9 cellular contexts compared by ENCODE assay signal in genomic region chrX:155069414-155069813, GRCh38. TPM values are rescaled to one million over a fixed set of nuclear protein-coding genes. Genes with fewer than 3 reads are reported as not detected.
DNase-seq lines count a peak whose midpoint lies in the region; ATAC-seq and TF ChIP-seq lines count a peak whose summit lies in the region.
"Had no signal": no experiment of that assay in that cellular context is flagged by ENCODE, and none has a peak within 500 bp of the region (broad histone marks: within the 10 kb centered on the region; RNA-seq: fewer than 3 reads in every experiment).

No MANE protein-coding gene starts in this region.

- H3K4me1 Mint-ChIP-seq in activated T-cell treated with anti-CD3 and anti-CD28 coated beads, Interleukin-2, amount 50 U/mL, for 4 hours (ENCODE audit: low read depth): peaks cover 42% of the 10 kb centered on the region
- H3K4me1 Mint-ChIP-seq in WTC11: peaks cover 17% of the 10 kb centered on the region
- H3K4me1 Mint-ChIP-seq in stimulated activated naive CD8-positive, alpha-beta T cell treated with anti-CD3 and anti-CD28 coated beads, Interleukin-15, amount 100 ng/mL, for 72 hours: peaks cover 45% of the 10 kb centered on the region

- peak overlapping the region; percentile 23 for H3K4me3 ChIP-seq in fibroblast of the aortic adventitia (ENCODE audit: low read depth, low read length)

- no peaks in the 10 kb centered on the region for H3K27me3 Mint-ChIP-seq in activated T-cell treated with anti-CD3 and anti-CD28 coated beads, Interleukin-2, amount 50 U/mL, for 4 hours (ENCODE audit: low read depth)
- no peaks in the 10 kb centered on the region for H3K27me3 Mint-ChIP-seq in WTC11 (ENCODE audit: low read depth)
- H3K27me3 Mint-ChIP-seq in stimulated activated naive CD8-positive, alpha-beta T cell treated with anti-CD3 and anti-CD28 coated beads, Interleukin-15, amount 100 ng/mL, for 72 hours: no peaks in the 10 kb centered on the region

- TF ChIP-seq CTCF in WTC11 (IDR thresholded peaks at IDR 0.05): no peak
- no peak for TF ChIP-seq CTCF in fibroblast of the aortic adventitia (IDR thresholded peaks at IDR 0.05; ENCODE audit: insufficient read depth, low read length)

- H3K36me3 Mint-ChIP-seq in activated T-cell treated with anti-CD3 and anti-CD28 coated beads, Interleukin-2, amount 50 U/mL, for 4 hours (ENCODE audit: insufficient read depth): peaks cover 12% of the 10 kb centered on the region
- peaks cover 17% of the 10 kb centered on the region for H3K36me3 Mint-ChIP-seq in WTC11

- POLR2A ChIA-PET in WTC11 (lab: Charles Lee): no interaction called here

- no peak for DNase-seq in activated T-cell treated with anti-CD3 and anti-CD28 coated beads, Interleukin-2, amount 50 U/mL, for 4 hours
- no peak for DNase-seq in activated T-cell treated with anti-CD3 and anti-CD28 coated beads for 4 hours
- no peak for DNase-seq in WTC11 (ENCODE audit: low spot score)
- no peak for DNase-seq in fibroblast of the aortic adventitia (ENCODE audit: low read depth)
- no peak for DNase-seq in stimulated activated naive CD8-positive, alpha-beta T cell treated with anti-CD3 and anti-CD28 coated beads, Interleukin-15, amount 100 ng/mL, for 72 hours
- no peak for DNase-seq in posterior cingulate gyrus
- DNase-seq in AG20443 (ENCODE audit: low spot score): no peak
- DNase-seq in iPS-NIHi11 (ENCODE audit: low spot score): no peak
- DNase-seq: NCI-H2081 treated with DMSO at 0.1 percent for 48 hours had no signal

- CTCF ChIA-PET in WTC11 (lab: Charles Lee): no interaction called here

- ATAC-seq in activated T-cell treated with anti-CD3 and anti-CD28 coated beads, Interleukin-2, amount 50 U/mL, for 4 hours: no peak
- no peak for ATAC-seq in WTC11
- no peak for ATAC-seq in stimulated activated naive CD8-positive, alpha-beta T cell treated with anti-CD3 and anti-CD28 coated beads, Interleukin-15, amount 100 ng/mL, for 72 hours

- no peak overlapping the region for H3K27ac Mint-ChIP-seq in WTC11
- no peak overlapping the region for H3K27ac Mint-ChIP-seq in stimulated activated naive CD8-positive, alpha-beta T cell treated with anti-CD3 and anti-CD28 coated beads, Interleukin-15, amount 100 ng/mL, for 72 hours

- peak overlapping the region; percentile 83 for H3K4me3 Mint-ChIP-seq in activated T-cell treated with anti-CD3 and anti-CD28 coated beads, Interleukin-2, amount 50 U/mL, for 4 hours
- peak overlapping the region; percentile 83 for H3K4me3 Mint-ChIP-seq in WTC11
- H3K4me3 Mint-ChIP-seq in stimulated activated naive CD8-positive, alpha-beta T cell treated with anti-CD3 and anti-CD28 coated beads, Interleukin-15, amount 100 ng/mL, for 72 hours: peak overlapping the region; percentile 78 to 84

- intact Hi-C loops in posterior cingulate gyrus (cut with DNase I): no loop called here

- no peaks in the 10 kb centered on the region for H3K9me3 Mint-ChIP-seq in activated T-cell treated with anti-CD3 and anti-CD28 coated beads, Interleukin-2, amount 50 U/mL, for 4 hours
- H3K9me3 Mint-ChIP-seq in WTC11: no peaks in the 10 kb centered on the region
- H3K9me3 Mint-ChIP-seq in stimulated activated naive CD8-positive, alpha-beta T cell treated with anti-CD3 and anti-CD28 coated beads, Interleukin-15, amount 100 ng/mL, for 72 hours: no peaks in the 10 kb centered on the region

TF ChIP-seq in WTC11, 78 proteins besides CTCF, POLR2A, EP300 and RAD21:
- TF ChIP-seq STAT6 (CRISPR knock-in tag; conservative IDR thresholded peaks at IDR 0.05; ENCODE audit: low read depth) (no peak), CREB1 (CRISPR knock-in tag; IDR thresholded peaks at IDR 0.05) (no peak), ATF2 (CRISPR knock-in tag; IDR thresholded peaks at IDR 0.05; ENCODE audit: borderline replicate concordance, low read depth) (no peak), MYBL2 (CRISPR knock-in tag; IDR thresholded peaks at IDR 0.05) (no peak), ZNF396 (CRISPR knock-in tag; IDR thresholded peaks at IDR 0.05; ENCODE audit: borderline replicate concordance) (no peak), TEAD1 (CRISPR knock-in tag; IDR thresholded peaks at IDR 0.05) (no peak), ZNF138 (CRISPR knock-in tag; conservative IDR thresholded peaks at IDR 0.05) (no peak), ZBTB21 (CRISPR knock-in tag; IDR thresholded peaks at IDR 0.05; ENCODE audit: borderline replicate concordance) (no peak), GTF2I (CRISPR knock-in tag; conservative IDR thresholded peaks at IDR 0.05) (no peak), FOXK1 (CRISPR knock-in tag; IDR thresholded peaks at IDR 0.05) (no peak), ETV6 (CRISPR knock-in tag; IDR thresholded peaks at IDR 0.05) (no peak), FOXP1 (CRISPR knock-in tag; IDR thresholded peaks at IDR 0.05; ENCODE audit: borderline replicate concordance) (no peak), NFATC4 (CRISPR knock-in tag; IDR thresholded peaks at IDR 0.05) (no peak)

RNA-seq across cellular contexts. Expression of gene CMC4, which starts 1.5 kb away (rescaled TPM):
- total RNA-seq in activated T-cell treated with anti-CD3 and anti-CD28 coated beads, Interleukin-2, amount 50 U/mL, for 4 hours: 1 to 10 TPM; 1.1 to 2.7 (median 1.6) TPM
- total RNA-seq in WTC11 (2021) (3.0 to 6.4 TPM (median 5.9 TPM) in 3 replicates), fibroblast of the aortic adventitia (ENCODE audit: low replicate concordance) (15.0 and 15.3 TPM in 2 replicates)

RNA-seq across cellular contexts. Expression of gene MTCP1, which starts 1.5 kb away (rescaled TPM):
- 1 to 10 TPM; 3.4 to 5.5 (median 5.1) TPM for total RNA-seq in activated T-cell treated with anti-CD3 and anti-CD28 coated beads, Interleukin-2, amount 50 U/mL, for 4 hours
- total RNA-seq in WTC11 (2021): 8.6 to 12.8 TPM (median 10.1 TPM) in 3 replicates
- 1.6 TPM in 2 replicates for total RNA-seq in fibroblast of the aortic adventitia (ENCODE audit: low replicate concordance)

RNA-seq across cellular contexts. Expression of gene BRCC3, which starts 1.9 kb away (rescaled TPM):
- total RNA-seq in activated T-cell treated with anti-CD3 and anti-CD28 coated beads, Interleukin-2, amount 50 U/mL, for 4 hours: 10 to 100 TPM; 21.7 to 25.6 (median 23.1) TPM
- total RNA-seq in WTC11 (2021) (18.5 to 19.6 TPM (median 19.4 TPM) in 3 replicates), fibroblast of the aortic adventitia (ENCODE audit: low replicate concordance) (8.5 and 17.4 TPM in 2 replicates)

RNA-seq across cellular contexts. Expression of gene FUNDC2, which starts 42.8 kb away (rescaled TPM):
- total RNA-seq in activated T-cell treated with anti-CD3 and anti-CD28 coated beads, Interleukin-2, amount 50 U/mL, for 4 hours: 100 to 1,000 TPM; 114 to 124 (median 116) TPM
- total RNA-seq in WTC11 (2021): 60.7 to 79.5 TPM (median 73.8 TPM) in 3 replicates
- total RNA-seq in fibroblast of the aortic adventitia (ENCODE audit: low replicate concordance): 61.5 and 143 TPM in 2 replicates

RNA-seq across cellular contexts. Expression of gene F8, which starts 46.9 kb away (rescaled TPM):
- total RNA-seq in activated T-cell treated with anti-CD3 and anti-CD28 coated beads, Interleukin-2, amount 50 U/mL, for 4 hours: 1 to 10 TPM; 1.3 to 2.4 (median 1.5) TPM
- total RNA-seq in WTC11 (2021): 1.6 to 2.6 TPM (median 2.2 TPM) in 3 replicates
- 6.4 and 7.8 TPM in 2 replicates for total RNA-seq in fibroblast of the aortic adventitia (ENCODE audit: low replicate concordance)
